ENCODE assay signal across 13 cellular contexts in genomic region chr2:221943078-221943810, GRCh38.
A peak's percentile ranks its signal among the peaks of the same experiment; 100 is the strongest.
DNase-seq lines count a peak whose midpoint lies in the region; ATAC-seq, FAIRE-seq and TF ChIP-seq lines count a peak whose summit lies in the region.
"Had no signal": no experiment of that assay in that cellular context is flagged by ENCODE, and none has a peak within 500 bp of the region (broad histone marks: within the 10 kb centered on the region; RNA-seq: fewer than 3 reads in every experiment).

No MANE protein-coding gene starts in this region.

- H3K9ac ChIP-seq in kidney (ENCODE audit: low read length in 2 of 2) (no peak overlapping the region), SK-N-SH (no peak overlapping the region)

- no peaks in the 10 kb centered on the region for H4K20me1 ChIP-seq in SK-N-SH (ENCODE audit: insufficient read depth)

- CTCF ChIA-PET in HEK293 (lab: Yijun Ruan, JAX): no interaction called here
- CTCF ChIA-PET in SK-N-SH (lab: Yijun Ruan, JAX): no interaction called here

- H3K4me1 ChIP-seq in HEK293 (ENCODE audit: control insufficient read depth, insufficient read depth, low read length): 0 out of 2 replicates have a peak, but pooled peaks cover 3% of the 10 kb centered on the region
- no peaks in the 10 kb centered on the region for H3K4me1 ChIP-seq in kidney (ENCODE audit: control insufficient read depth in 1 of 2, insufficient read depth in 1 of 2, low read depth in 1 of 2, low read length in 2 of 2)
- no peaks in the 10 kb centered on the region for H3K4me1 ChIP-seq in suprapubic skin
- H3K4me1 ChIP-seq in SK-N-SH (ENCODE audit: control insufficient read depth in 1 of 2, insufficient read depth in 2 of 2, low read depth in 1 of 2, low read length in 1 of 2): no peaks in the 10 kb centered on the region
- H3K4me1 ChIP-seq: pancreas had no signal

- H3F3A ChIP-seq in SK-N-SH (replicated peaks; ENCODE audit: insufficient read depth): no peaks in the 10 kb centered on the region

- H2AFZ ChIP-seq in SK-N-SH (ENCODE audit: low read depth): no peak overlapping the region

- POLR2A ChIA-PET in HEK293 (lab: Yijun Ruan, JAX) (no interaction called here), SK-N-SH (lab: Yijun Ruan, JAX) (no interaction called here)

- no peak overlapping the region for H3K4me2 ChIP-seq in SK-N-SH

- TF ChIP-seq CTCF in HEK293 (tag by site-specific recombination; IDR thresholded peaks at IDR 0.05): no peak
- no peak for TF ChIP-seq CTCF in astrocyte of the spinal cord (IDR thresholded peaks at IDR 0.05; ENCODE audit: low read depth, low read length)
- no peak for TF ChIP-seq CTCF in kidney (IDR thresholded peaks at IDR 0.05; ENCODE audit: borderline replicate concordance, extremely low read depth, insufficient read depth)
- no peak for TF ChIP-seq CTCF in suprapubic skin (IDR thresholded peaks at IDR 0.05)
- TF ChIP-seq CTCF in SK-N-SH (IDR thresholded peaks at IDR 0.05): no peak

- no peaks in the 10 kb centered on the region for H3K9me2 ChIP-seq in SK-N-SH

- ATAC-seq in HG03469 (IDR thresholded peaks at IDR 0.05; ENCODE audit: unreplicated experiment): no peak
- no peak for ATAC-seq in GM21737 (IDR thresholded peaks at IDR 0.05; ENCODE audit: unreplicated experiment)
- ATAC-seq: activated naive CD8-positive, alpha-beta T cell treated with anti-CD3 and anti-CD28 coated beads, Interleukin-2, amount 50 U/mL, for 24 hours had no signal

- H3K36me3 ChIP-seq in HEK293 (ENCODE audit: control insufficient read depth in 2 of 2, insufficient read depth in 1 of 2, low read length in 2 of 2): no peaks in the 10 kb centered on the region
- no peaks in the 10 kb centered on the region for H3K36me3 ChIP-seq in kidney (ENCODE audit: control insufficient read depth in 1 of 2, insufficient read depth in 2 of 2, low read length in 2 of 2)
- no peaks in the 10 kb centered on the region for H3K36me3 ChIP-seq in suprapubic skin
- H3K36me3 ChIP-seq in SK-N-SH (replicated peaks in 1 of 2; ENCODE audit: control insufficient read depth in 1 of 2, insufficient read depth in 2 of 2, low read length in 1 of 2): no peaks in the 10 kb centered on the region
- H3K36me3 ChIP-seq: pancreas had no signal

- DNase-seq in astrocyte of the spinal cord (ENCODE audit: low read depth, low spot score) (peak; percentile 86), kidney (peak; percentile 71), suprapubic skin (ENCODE audit: low spot score in 2 of 2) (peak in 1 of 2 donors; percentile 65), COR-L47 (lab: John Stamatoyannopoulos, UW) (no peak), SK-N-SH (no peak)
- DNase-seq: activated CD4-positive, alpha-beta T cell treated with anti-CD3 and anti-CD28 coated beads for 48 hours; activated naive CD8-positive, alpha-beta T cell treated with anti-CD3 and anti-CD28 coated beads, Interleukin-2, amount 50 U/mL, for 24 hours; MM.1S had no signal

- H3K4me3 ChIP-seq in HEK293 (ENCODE audit: low read depth, low read length) (no peak overlapping the region), astrocyte of the spinal cord (ENCODE audit: low read depth, low read length) (no peak overlapping the region), kidney (ENCODE audit: low read length in 2 of 2) (no peak overlapping the region), suprapubic skin (no peak overlapping the region), SK-N-SH (ENCODE audit: low read depth in 2 of 2, low read length in 1 of 2) (no peak overlapping the region)
- H3K4me3 ChIP-seq: pancreas had no signal

- in situ Hi-C loops in astrocyte of the spinal cord (cut with HindIII; ENCODE audit: low sequenced_read_pairs): no loop called here

- FAIRE-seq in kidney (lab: Jason Lieb, UNC): no peak
- FAIRE-seq: G401.6, pancreas had no signal

- intact Hi-C loops in kidney (cut with DNase I): no loop called here

- WGBS in suprapubic skin: 55% methylated on average over 1 of the region's 1 CpG
- WGBS in SK-N-SH (ENCODE audit: low lambda C conversion rate): 0% methylated on average over 1 of the region's 1 CpG

- H3K9me3 ChIP-seq in HEK293 (ENCODE audit: control insufficient read depth, insufficient read depth, low read depth, low read length): no peaks in the 10 kb centered on the region
- no peaks in the 10 kb centered on the region for H3K9me3 ChIP-seq in kidney (ENCODE audit: control insufficient read depth in 1 of 2, low read length in 2 of 2)
- H3K9me3 ChIP-seq in suprapubic skin: no peaks in the 10 kb centered on the region
- no peaks in the 10 kb centered on the region for H3K9me3 ChIP-seq in SK-N-SH
- H3K9me3 ChIP-seq: pancreas had no signal

- TF ChIP-seq POLR2A in suprapubic skin (IDR thresholded peaks at IDR 0.05): no peak

- no peak for TF ChIP-seq EP300 in suprapubic skin (IDR thresholded peaks at IDR 0.05)
- no peak for TF ChIP-seq EP300 in SK-N-SH (IDR thresholded peaks at IDR 0.05; ENCODE audit: borderline replicate concordance in 1 of 2, low read depth in 1 of 2, low read length in 1 of 2)

- H3K79me2 ChIP-seq in SK-N-SH (ENCODE audit: insufficient read depth): no peaks in the 10 kb centered on the region

- H3K27me3 ChIP-seq in suprapubic skin: no peaks in the 10 kb centered on the region
- H3K27me3 ChIP-seq in SK-N-SH (ENCODE audit: insufficient read depth): no peaks in the 10 kb centered on the region
- H3K27me3 ChIP-seq: pancreas had no signal

- no peak for TF ChIP-seq RAD21 in SK-N-SH (IDR thresholded peaks at IDR 0.05; ENCODE audit: low read length)

- no peak overlapping the region for H3K27ac ChIP-seq in HEK293 (ENCODE audit: extremely low read depth, low read depth, low read length)
- H3K27ac ChIP-seq in kidney (ENCODE audit: low read depth in 2 of 2, low read length in 2 of 2): no peak overlapping the region
- H3K27ac ChIP-seq in suprapubic skin: peak overlapping the region; percentile 24
- H3K27ac ChIP-seq in SK-N-SH (ENCODE audit: low read depth in 2 of 2, low read length in 1 of 2): no peak overlapping the region
- H3K27ac ChIP-seq: pancreas had no signal

TF ChIP-seq in HEK293, 187 proteins besides CTCF, POLR2A, EP300 and RAD21:
- TF ChIP-seq ZNF529 (tag by site-specific recombination; IDR thresholded peaks at IDR 0.05; ENCODE audit: insufficient replicate concordance) (no peak), ZNF747 (tag by site-specific recombination; IDR thresholded peaks at IDR 0.05) (no peak)
- TF ChIP-seq, protein P1, sequence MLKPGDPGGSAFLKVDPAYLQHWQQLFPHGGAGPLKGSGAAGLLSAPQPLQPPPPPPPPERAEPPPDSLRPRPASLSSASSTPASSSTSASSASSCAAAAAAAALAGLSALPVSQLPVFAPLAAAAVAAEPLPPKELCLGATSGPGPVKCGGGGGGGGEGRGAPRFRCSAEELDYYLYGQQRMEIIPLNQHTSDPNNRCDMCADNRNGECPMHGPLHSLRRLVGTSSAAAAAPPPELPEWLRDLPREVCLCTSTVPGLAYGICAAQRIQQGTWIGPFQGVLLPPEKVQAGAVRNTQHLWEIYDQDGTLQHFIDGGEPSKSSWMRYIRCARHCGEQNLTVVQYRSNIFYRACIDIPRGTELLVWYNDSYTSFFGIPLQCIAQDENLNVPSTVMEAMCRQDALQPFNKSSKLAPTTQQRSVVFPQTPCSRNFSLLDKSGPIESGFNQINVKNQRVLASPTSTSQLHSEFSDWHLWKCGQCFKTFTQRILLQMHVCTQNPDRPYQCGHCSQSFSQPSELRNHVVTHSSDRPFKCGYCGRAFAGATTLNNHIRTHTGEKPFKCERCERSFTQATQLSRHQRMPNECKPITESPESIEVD (tag by site-specific recombination; IDR thresholded peaks at IDR 0.05): peak; percentile 64

TF ChIP-seq in SK-N-SH, 30 proteins besides CTCF, POLR2A, EP300 and RAD21:
- TF ChIP-seq SIN3A (IDR thresholded peaks at IDR 0.05; ENCODE audit: borderline replicate concordance, low read depth, low read length) (no peak), SMC3 (IDR thresholded peaks at IDR 0.05; ENCODE audit: low read depth, low read length) (no peak), EZH2phosphoT487 (IDR thresholded peaks at IDR 0.05; ENCODE audit: borderline replicate concordance, low read depth) (no peak), RCOR1 (IDR thresholded peaks at IDR 0.05; ENCODE audit: low read length) (no peak), MXI1 (IDR thresholded peaks at IDR 0.05; ENCODE audit: low read depth, low read length) (no peak), REST (IDR thresholded peaks at IDR 0.05; ENCODE audit: low read depth, low read length) (no peak), JUND (IDR thresholded peaks at IDR 0.05) (no peak), NFIC (IDR thresholded peaks at IDR 0.05; ENCODE audit: borderline replicate concordance) (no peak), TEAD4 (IDR thresholded peaks at IDR 0.05; ENCODE audit: borderline replicate concordance, insufficient read depth) (no peak), TCF12 (IDR thresholded peaks at IDR 0.05) (no peak), RFX5 (IDR thresholded peaks at IDR 0.05; ENCODE audit: low read length) (no peak), ELF1 (IDR thresholded peaks at IDR 0.05) (no peak)

Comparison
In these comparisons a context has a peak if more than half of its experiments do, and no peak if none do; other contexts are left out.
1. DNase-seq: peak in astrocyte of the spinal cord (single experiment) and kidney (single experiment); none in COR-L47 (single experiment) and SK-N-SH (single experiment).